9 cellular contexts compared by ENCODE assay signal in genomic region chr19:17214531-17215124, GRCh38. TPM values are rescaled to one million over a fixed set of nuclear protein-coding genes. Genes with fewer than 3 reads are reported as not detected.
DNase-seq lines count a peak whose midpoint lies in the region; FAIRE-seq and TF ChIP-seq lines count a peak whose summit lies in the region.
"Had no signal": no experiment of that assay in that cellular context is flagged by ENCODE, and none has a peak within 500 bp of the region (broad histone marks: within the 10 kb centered on the region; RNA-seq: fewer than 3 reads in every experiment).

No MANE protein-coding gene starts in this region.

- H3K36me3 ChIP-seq in small intestine (ENCODE audit: control insufficient read depth in 2 of 2, insufficient read depth in 2 of 2, low read length in 2 of 2), result peaks cover 4 to 11% of the 10 kb centered on the region in 2 donors

- no peaks in the 10 kb centered on the region for H3K27me3 ChIP-seq in small intestine (ENCODE audit: control insufficient read depth in 2 of 2, insufficient read depth in 2 of 2, low read length in 2 of 2)

- H3K4me3 Mint-ChIP-seq in glutamatergic neuron (ENCODE audit: unreplicated experiment), result peak overlapping the region; percentile 91

- no peaks in the 10 kb centered on the region for H3K9me3 ChIP-seq in small intestine (ENCODE audit: control insufficient read depth, low read depth)

- peak; percentile 48 for DNase-seq in DMS 273 (lab: John Stamatoyannopoulos, UW; ENCODE audit: unreplicated experiment)
- no peak for DNase-seq in DMS 273 treated with DMSO at 0.1 percent for 48 hours (lab: John Stamatoyannopoulos, UW)
- no peak for DNase-seq in glutamatergic neuron
- no peak for DNase-seq in small intestine
- DNase-seq in NCI-H1694 treated with DMSO at 0.1 percent for 48 hours (lab: John Stamatoyannopoulos, UW), result no peak
- DNase-seq in urothelium cell line (ENCODE audit: low spot score), result no peak
- DNase-seq in NCI-H1092 treated with DMSO at 0.1 percent for 48 hours (lab: John Stamatoyannopoulos, UW), result no peak

- H3K27ac ChIP-seq in VCaP (peak overlapping the region; percentile 95), small intestine (ENCODE audit: low read depth in 1 of 2, low read length in 1 of 2) (peak overlapping the region; percentile 91 to 98)

- H3K4me3 ChIP-seq in small intestine (ENCODE audit: low read depth in 1 of 2, low read length in 2 of 2), result peak overlapping the region in 1 of 2 donors; percentile 75

- H3K9me3 Mint-ChIP-seq in glutamatergic neuron (ENCODE audit: unreplicated experiment), result peaks cover 3% of the 10 kb centered on the region

- H3K27me3 Mint-ChIP-seq in glutamatergic neuron (ENCODE audit: unreplicated experiment), result peaks cover 6% of the 10 kb centered on the region

- no peaks in the 10 kb centered on the region for H3K4me1 ChIP-seq in small intestine (ENCODE audit: control insufficient read depth in 2 of 2, insufficient read depth in 1 of 2, low read depth in 1 of 2, low read length in 1 of 2)

- H3K4me1 Mint-ChIP-seq in glutamatergic neuron (ENCODE audit: low read depth, unreplicated experiment), result peaks cover 8% of the 10 kb centered on the region

- 27 to 30% (median 27%) methylated on average over 16 of the region's 16 CpGs for WGBS in small intestine, 3 donors

- no peaks in the 10 kb centered on the region for H3K36me3 Mint-ChIP-seq in glutamatergic neuron (ENCODE audit: unreplicated experiment)

- no peak for TF ChIP-seq CTCF in VCaP (conservative IDR thresholded peaks at IDR 0.05)
- TF ChIP-seq CTCF in glutamatergic neuron (IDR thresholded peaks at IDR 0.05; ENCODE audit: partially characterized antibody, unreplicated experiment), result no peak

- peak overlapping the region; percentile 97 for H3K27ac Mint-ChIP-seq in glutamatergic neuron (ENCODE audit: unreplicated experiment)

- no peak for FAIRE-seq in small intestine (lab: Jason Lieb, UNC)
- FAIRE-seq in urothelium cell line (lab: Jason Lieb, UNC), result no peak
- FAIRE-seq: A204.1 had no signal

RNA-seq across cellular contexts. Expression of gene USE1, which starts 0.5 kb away (rescaled TPM):
- total RNA-seq in glutamatergic neuron (ENCODE audit: unreplicated experiment), result 14.9 TPM
- 10 to 100 TPM; 33.8 to 40.5 (median 40.5) TPM for polyA plus RNA-seq in small intestine

RNA-seq across cellular contexts. Expression of gene OCEL1, which starts 11.4 kb away (rescaled TPM):
- 23.4 TPM for total RNA-seq in glutamatergic neuron (ENCODE audit: unreplicated experiment)
- 10 to 100 TPM; 24.0 to 93.7 (median 58.9) TPM for polyA plus RNA-seq in small intestine

RNA-seq across cellular contexts. Expression of gene NR2F6, which starts 31.1 kb away (rescaled TPM):
- 109 TPM for total RNA-seq in glutamatergic neuron (ENCODE audit: unreplicated experiment)
- 10 to 100 TPM; 41.6 to 93.0 (median 87.0) TPM for polyA plus RNA-seq in small intestine

RNA-seq across cellular contexts. Expression of gene USHBP1, which starts 49.9 kb away (rescaled TPM):
- not detected for total RNA-seq in glutamatergic neuron (ENCODE audit: unreplicated experiment)
- 1 to 10 TPM in 2 of 3 donors, not detected in 1; 1.4 to 4.7 TPM for polyA plus RNA-seq in small intestine

RNA-seq across cellular contexts. Expression of gene BABAM1, which starts 52.6 kb away (rescaled TPM):
- total RNA-seq in glutamatergic neuron (ENCODE audit: unreplicated experiment), result 85.7 TPM
- polyA plus RNA-seq in small intestine, result 10 to 100 TPM; 75.3 to 82.7 (median 75.4) TPM
